13 cellular contexts compared by ENCODE assay signal in genomic region chr5:178211095-178212048, GRCh38. TPM values are rescaled to one million over a fixed set of nuclear protein-coding genes. Genes with fewer than 3 reads are reported as not detected.
DNase-seq lines count a peak whose midpoint lies in the region; ATAC-seq, FAIRE-seq and TF ChIP-seq lines count a peak whose summit lies in the region.
"Had no signal": no experiment of that assay in that cellular context is flagged by ENCODE, and none has a peak within 500 bp of the region (broad histone marks: within the 10 kb centered on the region; RNA-seq: fewer than 3 reads in every experiment).

No MANE protein-coding gene starts in this region.

- H3K9me3 ChIP-seq in Karpas-422 (ENCODE audit: low read length) (no peaks in the 10 kb centered on the region), K562 (replicated peaks; ENCODE audit: control insufficient read depth, insufficient read depth, low read depth, low read length) (no peaks in the 10 kb centered on the region), spleen (no peaks in the 10 kb centered on the region)
- H3K9me3 ChIP-seq: adrenal gland, prostate gland had no signal

- peak overlapping the region; percentile 74 to 99 for H3K27ac Mint-ChIP-seq in activated naive CD4-positive, alpha-beta T cell treated with anti-CD3 and anti-CD28 coated beads, Interleukin-2, amount 50 U/mL, for 72 hours
- H3K27ac Mint-ChIP-seq: mesothelial cell of epicardium had no signal

- TF ChIP-seq RAD21 in K562 (CRISPR knock-in tag; conservative IDR thresholded peaks at IDR 0.05 in 1 of 2, IDR thresholded peaks at IDR 0.05 in 1 of 2), result no peak

- in situ Hi-C loops in K562 (cut with MboI), result no loop called here

- peak; percentile 69 for TF ChIP-seq POLR2A in K562 (conservative IDR thresholded peaks at IDR 0.05)
- no peak for TF ChIP-seq POLR2A in spleen (IDR thresholded peaks at IDR 0.05)

- H3K36me3 Mint-ChIP-seq in activated naive CD4-positive, alpha-beta T cell treated with anti-CD3 and anti-CD28 coated beads, Interleukin-2, amount 50 U/mL, for 72 hours, result peaks cover 38 to 45% of the 10 kb centered on the region in 2 donors

- BruUV-seq in K562 (replicated peaks; lab: Mats Ljungman, UMichigan), result no TSS peak

- TF ChIP-seq CTCF in K562 (IDR thresholded peaks at IDR 0.05 in 2 of 3, conservative IDR thresholded peaks at IDR 0.05 in 1 of 3; ENCODE audit: insufficient read depth in 2 of 3, low read depth in 1 of 3, low read length in 3 of 3) (no peak), spleen (IDR thresholded peaks at IDR 0.05 in 8 of 11, conservative IDR thresholded peaks at IDR 0.05 in 3 of 11) (no peak)

- H3K27ac ChIP-seq in Karpas-422 (ENCODE audit: low read length) (0 out of 2 replicates have a peak overlapping the region, but pooled peaks have one; percentile 12), K562 (ENCODE audit: extremely low read depth, low read depth, low read length) (no peak overlapping the region), spleen (peak overlapping the region in 1 of 8 donors; percentile 82)
- H3K27ac ChIP-seq: adrenal gland, prostate gland had no signal

- H3K27me3 ChIP-seq in Karpas-422 (ENCODE audit: low read length) (no peaks in the 10 kb centered on the region), K562 (ENCODE audit: control insufficient read depth in 2 of 2, insufficient read depth in 2 of 2, low read length in 2 of 2) (no peaks in the 10 kb centered on the region), spleen (replicated peaks in 1 of 7) (no peaks in the 10 kb centered on the region)
- H3K27me3 ChIP-seq: adrenal gland had no signal

- H3K36me3 ChIP-seq in Karpas-422 (ENCODE audit: insufficient read depth, low read length) (peaks cover 51% of the 10 kb centered on the region), K562 (ENCODE audit: control insufficient read depth, insufficient read depth, low read length) (peaks cover 100% of the 10 kb centered on the region), spleen (peaks cover 0 to 100% (median 97%) of the 10 kb centered on the region in 6 donors)

- TF ChIP-seq EP300 in K562 (IDR thresholded peaks at IDR 0.05; ENCODE audit: low read length), result no peak

- H3K9ac ChIP-seq in Karpas-422 (ENCODE audit: low read length), result no peak overlapping the region
- H3K9ac ChIP-seq in K562 (ENCODE audit: insufficient read depth in 1 of 2, low read depth in 2 of 2, low read length in 2 of 2), result no peak overlapping the region

- no peak overlapping the region for H3K4me2 ChIP-seq in Karpas-422 (ENCODE audit: low read depth, low read length, poor library complexity, severe bottlenecking)
- H3K4me2 ChIP-seq in K562 (ENCODE audit: insufficient read depth, low read length), result no peak overlapping the region

- CTCF ChIA-PET in K562 (lab: Yijun Ruan, JAX; ENCODE audit: low intra/inter-chr PET ratio), result no interaction called here

- H4K20me1 ChIP-seq in Karpas-422 (ENCODE audit: insufficient read depth, low read depth, low read length), result peaks cover 47% of the 10 kb centered on the region
- peaks cover 65% of the 10 kb centered on the region for H4K20me1 ChIP-seq in K562 (replicated peaks; ENCODE audit: control insufficient read depth, insufficient read depth, low read length)

- POLR2A ChIA-PET in K562 (lab: Yijun Ruan, JAX), result interaction anchor here (0.6 to 12.7 kb wide), 9 partner anchors 7 to 1212 kb away, joined by 3 to 162 read pairs (median 4); partner anchors contain the start of genes HNRNPAB and PHYKPL

- intact Hi-C loops in K562 (cut with micrococcal nuclease), result no loop called here
- intact Hi-C loops in spleen (cut with DNase I; ENCODE audit: low total_unique reads), result no loop called here

- FAIRE-seq in K562 (lab: Jason Lieb, UNC), result no peak

- ATAC-seq in activated naive CD4-positive, alpha-beta T cell treated with anti-CD3 and anti-CD28 coated beads, Interleukin-2, amount 50 U/mL, for 72 hours, result no peak
- ATAC-seq in K562 (peak; percentile 3), GM18867 (IDR thresholded peaks at IDR 0.05; ENCODE audit: unreplicated experiment) (no peak)

- H3K79me2 ChIP-seq in Karpas-422 (ENCODE audit: low read length) (peaks cover 24% of the 10 kb centered on the region), K562 (ENCODE audit: control insufficient read depth, insufficient read depth, low read length) (peaks cover 35% of the 10 kb centered on the region)

- 65% methylated on average over 7 of the region's 8 CpGs for WGBS in K562 (ENCODE audit: insufficient coverage, low coverage, missing lambda C conversion rate)
- WGBS in spleen, 5 donors, result 67 to 83% (median 76%) methylated on average over 7 to 8 of the region's 8 CpGs

- no peaks in the 10 kb centered on the region for H3K9me3 Mint-ChIP-seq in activated naive CD4-positive, alpha-beta T cell treated with anti-CD3 and anti-CD28 coated beads, Interleukin-2, amount 50 U/mL, for 72 hours
- H3K9me3 Mint-ChIP-seq: mesothelial cell of epicardium had no signal

- H3K4me1 ChIP-seq in Karpas-422 (ENCODE audit: low read length) (peaks cover 50% of the 10 kb centered on the region), K562 (replicated peaks in 1 of 2; ENCODE audit: control insufficient read depth in 2 of 2, insufficient read depth in 2 of 2, low read length in 2 of 2) (peaks cover 17 to 24% of the 10 kb centered on the region in 2 experiments; a peak in 4 of 5 replicates), spleen (peaks cover 6 to 93% (median 47%) of the 10 kb centered on the region in 6 donors)

- no peak for DNase-seq in activated naive CD4-positive, alpha-beta T cell treated with anti-CD3 and anti-CD28 coated beads, Interleukin-2, amount 50 U/mL, for 72 hours (ENCODE audit: low spot score in 2 of 2)
- DNase-seq in activated naive CD4-positive, alpha-beta T cell (lab: John Stamatoyannopoulos, UW), result no peak
- peak; percentile 69 for DNase-seq in Karpas-422
- DNase-seq in K562 (ENCODE audit: extremely low read depth in 1 of 4, low spot score in 3 of 4), result peak in 1 of 4 experiments; percentile 46
- DNase-seq in spleen, result peak; percentile 45
- DNase-seq in OCI-M1 (lab: John Stamatoyannopoulos, UW), result no peak
- DNase-seq in NCI-H2196 (lab: John Stamatoyannopoulos, UW; ENCODE audit: unreplicated experiment), result no peak
- DNase-seq: cortex of kidney; stimulated activated CD4-positive, alpha-beta T cell treated with anti-CD3 and anti-CD28 coated beads, Interleukin-2, amount 100 ng/mL, for 24 hours had no signal

- no peaks in the 10 kb centered on the region for H3K9me2 ChIP-seq in Karpas-422 (replicated peaks; ENCODE audit: insufficient read depth, low read length)

- no peak overlapping the region for H2AFZ ChIP-seq in Karpas-422 (ENCODE audit: low read length)
- no peak overlapping the region for H2AFZ ChIP-seq in K562 (ENCODE audit: low read depth, low read length)

- H3K4me3 ChIP-seq in Karpas-422 (ENCODE audit: low read length), result no peak overlapping the region
- no peak overlapping the region for H3K4me3 ChIP-seq in K562
- H3K4me3 ChIP-seq in spleen, result no peak overlapping the region
- H3K4me3 ChIP-seq: adrenal gland, prostate gland had no signal

- H3K9me1 ChIP-seq in K562 (ENCODE audit: control insufficient read depth, insufficient read depth, low read length), result peaks cover 10% of the 10 kb centered on the region

RNA-seq across cellular contexts. Expression of gene HNRNPAB, which starts 7.0 kb away (rescaled TPM):
- 100 to 1,000 TPM; 232 to 253 TPM for total RNA-seq in activated naive CD4-positive, alpha-beta T cell treated with anti-CD3 and anti-CD28 coated beads, Interleukin-2, amount 50 U/mL, for 72 hours
- 75.7 and 136 TPM in 2 replicates for total RNA-seq in Karpas-422 (2014; rRNA removed; shearing (Covaris generic); ENCODE audit: low replicate concordance)
- 107 and 112 TPM in 2 replicates for total RNA-seq in K562 (2011; cell fraction: chromatin; rRNA removed; ENCODE audit: low replicate concordance)
- 50.4 and 55.9 TPM in 2 replicates for total RNA-seq in K562 (2011; cell fraction: nucleolus; rRNA removed)
- total RNA-seq in K562 (2011; cell fraction: nucleoplasm; rRNA removed), result 93.1 and 119 TPM in 2 replicates
- 236 and 251 TPM in 2 replicates for total RNA-seq in K562 (2014; rRNA removed)
- total RNA-seq in K562 (2014; rRNA removed; fragmentation: Illumina TruSeq; extraction: Trizol), result 193 and 210 TPM in 2 replicates
- total RNA-seq in K562 (2015; rRNA removed; fragmentation: Illumina TruSeq; extraction: Trizol), result 213 and 223 TPM in 2 replicates
- total RNA-seq in K562 (2021), result 299 and 351 TPM in 2 replicates
- polyA plus RNA-seq in K562 (2011; rRNA removed), result 160 and 253 TPM in 2 replicates
- 229 and 236 TPM in 2 replicates for polyA plus RNA-seq in K562 (2011; cell fraction: cytosol; rRNA removed)
- 131 TPM in 2 replicates for polyA plus RNA-seq in K562 (2011; cell fraction: nucleus; rRNA removed)
- polyA plus RNA-seq in K562 (2012), result 175 and 305 TPM in 2 replicates
- polyA plus RNA-seq in K562 (2014; fragmentation: Illumina TruSeq; extraction: Trizol), result 284 and 307 TPM in 2 replicates
- 10 to 100 TPM; 34.6 to 44.7 TPM for polyA plus RNA-seq in K562 (2014; fragmentation: Nextera tagmentation; extraction: Ambion mirVana)
- polyA plus RNA-seq in K562 (2014; rRNA removed), result 404 and 425 TPM in 2 replicates
- polyA minus RNA-seq in K562 (2011; rRNA and poly(A)+ RNA removed), result 75.6 and 103 TPM in 2 replicates
- 69.1 and 82.2 TPM in 2 replicates for polyA minus RNA-seq in K562 (2011; cell fraction: cytosol; rRNA and poly(A)+ RNA removed)
- 31.9 and 48.4 TPM in 2 replicates for polyA minus RNA-seq in K562 (2011; cell fraction: nucleus; rRNA and poly(A)+ RNA removed)
- 100 to 1,000 TPM in 4 of 7 donors, 10 to 100 TPM in 3; 55.9 to 136 (median 113) TPM for total RNA-seq in spleen
- polyA plus RNA-seq in spleen, result 100 to 1,000 TPM in 2 of 3 donors, 10 to 100 TPM in 1; 88.2 to 144 (median 120) TPM

RNA-seq across cellular contexts. Expression of gene PHYKPL, which starts 21.2 kb away (rescaled TPM):
- 10 to 100 TPM; 51.1 to 97.6 TPM for total RNA-seq in activated naive CD4-positive, alpha-beta T cell treated with anti-CD3 and anti-CD28 coated beads, Interleukin-2, amount 50 U/mL, for 72 hours
- total RNA-seq in Karpas-422 (2014; rRNA removed; shearing (Covaris generic); ENCODE audit: low replicate concordance), result 116 and 118 TPM in 2 replicates
- total RNA-seq in K562 (2011; cell fraction: chromatin; rRNA removed; ENCODE audit: low replicate concordance), result 203 and 378 TPM in 2 replicates
- total RNA-seq in K562 (2011; cell fraction: nucleolus; rRNA removed), result 205 and 217 TPM in 2 replicates
- total RNA-seq in K562 (2011; cell fraction: nucleoplasm; rRNA removed), result 219 and 287 TPM in 2 replicates
- total RNA-seq in K562 (2014; rRNA removed) (18.6 and 21.6 TPM in 2 replicates), K562 (2014; rRNA removed; fragmentation: Illumina TruSeq; extraction: Trizol) (13.9 and 18.4 TPM in 2 replicates), K562 (2015; rRNA removed; fragmentation: Illumina TruSeq; extraction: Trizol) (16.7 and 17.1 TPM in 2 replicates), K562 (2021) (34.0 and 34.7 TPM in 2 replicates), spleen (100 to 1,000 TPM in 6 of 7 donors, 10 to 100 TPM in 1; 91.8 to 209 (median 132) TPM)
- polyA plus RNA-seq in K562 (2011; rRNA removed) (25.6 and 40.7 TPM in 2 replicates), K562 (2014; fragmentation: Illumina TruSeq; extraction: Trizol) (19.6 and 20.1 TPM in 2 replicates), K562 (2014; fragmentation: Nextera tagmentation; extraction: Ambion mirVana) (1 to 10 TPM; 4.7 to 6.5 TPM), K562 (2014; rRNA removed) (31.9 and 32.0 TPM in 2 replicates), spleen (10 to 100 TPM; 46.9 to 82.7 (median 74.5) TPM)
- 18.3 and 25.8 TPM in 2 replicates for polyA plus RNA-seq in K562 (2011; cell fraction: cytosol; rRNA removed)
- 126 and 156 TPM in 2 replicates for polyA plus RNA-seq in K562 (2011; cell fraction: nucleus; rRNA removed)
- polyA plus RNA-seq in K562 (2012), result 19.8 and 52.3 TPM in 2 replicates
- polyA minus RNA-seq in K562 (2011; rRNA and poly(A)+ RNA removed), result 33.9 and 36.4 TPM in 2 replicates
- 9.2 and 15.5 TPM in 2 replicates for polyA minus RNA-seq in K562 (2011; cell fraction: cytosol; rRNA and poly(A)+ RNA removed)
- 71.5 and 72.2 TPM in 2 replicates for polyA minus RNA-seq in K562 (2011; cell fraction: nucleus; rRNA and poly(A)+ RNA removed)

RNA-seq across cellular contexts. Expression of gene GMCL2, which starts 24.2 kb away (rescaled TPM):
- total RNA-seq in activated naive CD4-positive, alpha-beta T cell treated with anti-CD3 and anti-CD28 coated beads, Interleukin-2, amount 50 U/mL, for 72 hours, result not detected
- not detected in 2 replicates for total RNA-seq in Karpas-422 (2014; rRNA removed; shearing (Covaris generic); ENCODE audit: low replicate concordance)
- total RNA-seq in K562 (2011; cell fraction: chromatin; rRNA removed; ENCODE audit: low replicate concordance), result 0.14 TPM in 1 of 2 replicates, not detected in the other
- not detected in 2 replicates for total RNA-seq in K562 (2011; cell fraction: nucleolus; rRNA removed)
- not detected in 2 replicates for total RNA-seq in K562 (2011; cell fraction: nucleoplasm; rRNA removed)
- not detected in 2 replicates for total RNA-seq in K562 (2014; rRNA removed)
- 0.04 TPM in 1 of 2 replicates, not detected in the other for total RNA-seq in K562 (2014; rRNA removed; fragmentation: Illumina TruSeq; extraction: Trizol)
- total RNA-seq in K562 (2015; rRNA removed; fragmentation: Illumina TruSeq; extraction: Trizol), result not detected in 2 replicates
- total RNA-seq in K562 (2021), result not detected in 2 replicates
- 0.03 TPM in 1 of 2 replicates, not detected in the other for polyA plus RNA-seq in K562 (2011; rRNA removed)
- not detected in 2 replicates for polyA plus RNA-seq in K562 (2011; cell fraction: cytosol; rRNA removed)
- not detected in 2 replicates for polyA plus RNA-seq in K562 (2011; cell fraction: nucleus; rRNA removed)
- not detected in 2 replicates for polyA plus RNA-seq in K562 (2012)
- not detected in 2 replicates for polyA plus RNA-seq in K562 (2014; fragmentation: Illumina TruSeq; extraction: Trizol)
- polyA plus RNA-seq in K562 (2014; fragmentation: Nextera tagmentation; extraction: Ambion mirVana), result not detected
- polyA plus RNA-seq in K562 (2014; rRNA removed), result not detected in 2 replicates
- polyA minus RNA-seq in K562 (2011; rRNA and poly(A)+ RNA removed), result 0.06 TPM in 1 of 2 replicates, not detected in the other
- polyA minus RNA-seq in K562 (2011; cell fraction: cytosol; rRNA and poly(A)+ RNA removed), result not detected in 2 replicates
- polyA minus RNA-seq in K562 (2011; cell fraction: nucleus; rRNA and poly(A)+ RNA removed), result not detected in 2 replicates
- total RNA-seq in spleen, result not detected
- polyA plus RNA-seq in spleen, result under 1 TPM in 1 of 3 donors, not detected in 2; 0.03 TPM
- total RNA-seq: adrenal gland, mesothelial cell of epicardium had no signal
- polyA plus RNA-seq: adrenal gland had no signal

RNA-seq across cellular contexts. Expression of gene NHP2, which starts 57.7 kb away (rescaled TPM):
- total RNA-seq in activated naive CD4-positive, alpha-beta T cell treated with anti-CD3 and anti-CD28 coated beads, Interleukin-2, amount 50 U/mL, for 72 hours, result 100 to 1,000 TPM; 191 to 220 TPM
- 264 and 330 TPM in 2 replicates for total RNA-seq in Karpas-422 (2014; rRNA removed; shearing (Covaris generic); ENCODE audit: low replicate concordance)
- total RNA-seq in K562 (2011; cell fraction: chromatin; rRNA removed; ENCODE audit: low replicate concordance), result 43.3 and 92.9 TPM in 2 replicates
- total RNA-seq in K562 (2011; cell fraction: nucleolus; rRNA removed), result 96.6 and 97.4 TPM in 2 replicates
- total RNA-seq in K562 (2011; cell fraction: nucleoplasm; rRNA removed), result 76.8 and 91.9 TPM in 2 replicates
- total RNA-seq in K562 (2014; rRNA removed) (559 and 622 TPM in 2 replicates), K562 (2014; rRNA removed; fragmentation: Illumina TruSeq; extraction: Trizol) (128 and 144 TPM in 2 replicates), K562 (2015; rRNA removed; fragmentation: Illumina TruSeq; extraction: Trizol) (255 and 258 TPM in 2 replicates), K562 (2021) (304 and 309 TPM in 2 replicates), spleen (100 to 1,000 TPM in 2 of 7 donors, 10 to 100 TPM in 5; 53.7 to 115 (median 81.5) TPM)
- polyA plus RNA-seq in K562 (2011; rRNA removed) (140 and 146 TPM in 2 replicates), K562 (2014; fragmentation: Illumina TruSeq; extraction: Trizol) (143 and 312 TPM in 2 replicates), K562 (2014; fragmentation: Nextera tagmentation; extraction: Ambion mirVana) (100 to 1,000 TPM in 1 of 2 experiments, 10 to 100 TPM in 1; 52.8 to 124 TPM), K562 (2014; rRNA removed) (302 and 369 TPM in 2 replicates), spleen (100 to 1,000 TPM; 113 to 162 (median 153) TPM)
- polyA plus RNA-seq in K562 (2011; cell fraction: cytosol; rRNA removed), result 191 and 212 TPM in 2 replicates
- 106 and 110 TPM in 2 replicates for polyA plus RNA-seq in K562 (2011; cell fraction: nucleus; rRNA removed)
- 178 and 294 TPM in 2 replicates for polyA plus RNA-seq in K562 (2012)
- 66.3 and 75.7 TPM in 2 replicates for polyA minus RNA-seq in K562 (2011; rRNA and poly(A)+ RNA removed)
- polyA minus RNA-seq in K562 (2011; cell fraction: cytosol; rRNA and poly(A)+ RNA removed), result 79.6 and 136 TPM in 2 replicates
- polyA minus RNA-seq in K562 (2011; cell fraction: nucleus; rRNA and poly(A)+ RNA removed), result 44.0 and 63.9 TPM in 2 replicates

Comparison
In these comparisons a context has a peak if more than half of its experiments do, and no peak if none do; other contexts are left out.
1. DNase-seq: peak in Karpas-422 (single experiment) and spleen (single experiment); none in activated naive CD4-positive, alpha-beta T cell treated with anti-CD3 and anti-CD28 coated beads, Interleukin-2, amount 50 U/mL, for 72 hours (0 of 2), activated naive CD4-positive, alpha-beta T cell (0 of 4), OCI-M1 (single experiment) and NCI-H2196 (single experiment).